9 cellular contexts compared by ENCODE assay signal in genomic region chrX:111164728-111165127, GRCh38.
DNase-seq lines count a peak whose midpoint lies in the region; ATAC-seq, FAIRE-seq and TF ChIP-seq lines count a peak whose summit lies in the region.
"Had no signal": no experiment of that assay in that cellular context is flagged by ENCODE, and none has a peak within 500 bp of the region (broad histone marks: within the 10 kb centered on the region; RNA-seq: fewer than 3 reads in every experiment).

No MANE protein-coding gene starts in this region.

- SMC1A ChIA-PET in GM12878 (lab: Charles Lee; ENCODE audit: uncharacterized antibody, unreplicated experiment), result no interaction called here

- H3K79me2 ChIP-seq in GM12878 (ENCODE audit: control insufficient read depth, insufficient read depth, low read length), result no peaks in the 10 kb centered on the region

- intact Hi-C loops in GM12878 (cut with micrococcal nuclease; ENCODE audit: unreplicated experiment), result loop anchor here (5.0 kb wide), 2 partner anchors 78 to 283 kb away; no protein-coding TSS in a partner anchor

- in situ Hi-C loops in GM12878 (cut with MboI), result no loop called here

- no peak for FAIRE-seq in GM12878 (lab: Jason Lieb, UNC)

- H3K9me3 ChIP-seq in GM12878 (replicated peaks; ENCODE audit: control insufficient read depth, insufficient read depth, low read length), result no peaks in the 10 kb centered on the region

- no peaks in the 10 kb centered on the region for H3K36me3 Mint-ChIP-seq in nephron (ENCODE audit: low read depth)

- CTCF ChIA-PET in GM12878 (lab: Yijun Ruan, JAX), result no interaction called here

- peak; percentile 30; the same call in 1 of the 2 replicates for TF ChIP-seq RAD21 in GM12878 (IDR thresholded peaks at IDR 0.05; ENCODE audit: insufficient read depth, low read depth, low read length)

- H3K27me3 ChIP-seq in GM12878 (replicated peaks in 1 of 2; ENCODE audit: control insufficient read depth in 2 of 2, insufficient read depth in 2 of 2, low read length in 1 of 2), result no peaks in the 10 kb centered on the region

- WGBS in GM12878 (ENCODE audit: insufficient coverage, insufficient replicate concordance, low lambda C conversion rate, missing lambda C conversion rate), result 2% methylated on average over 3 of the region's 3 CpGs

- no peaks in the 10 kb centered on the region for H3K4me1 ChIP-seq in GM12878 (ENCODE audit: control insufficient read depth, insufficient read depth, low read length)

- TF ChIP-seq CTCF in GM10266 (IDR thresholded peaks at IDR 0.05; ENCODE audit: control insufficient read depth, insufficient read depth, low read depth, missing control alignments), result peak; percentile 23
- peak; percentile 29 for TF ChIP-seq CTCF in LNCaP clone FGC (IDR thresholded peaks at IDR 0.05; ENCODE audit: control insufficient read depth, extremely low read depth, insufficient read depth)
- TF ChIP-seq CTCF in GM12878 (IDR thresholded peaks at IDR 0.05 in 2 of 3, conservative IDR thresholded peaks at IDR 0.05 in 1 of 3; ENCODE audit: control insufficient read depth in 2 of 3, extremely low read depth in 1 of 3, insufficient read depth in 1 of 3, low read depth in 3 of 3, low read length in 3 of 3), result peak in 2 of 3 experiments; percentile 25 to 28; a peak in 3 of 6 replicates
- TF ChIP-seq CTCF in nephron (IDR thresholded peaks at IDR 0.05; ENCODE audit: unreplicated experiment in 3 of 3), result peak; percentile 46 to 65 (median 47)

- H3K9me3 Mint-ChIP-seq in nephron, result peaks cover 2% of the 10 kb centered on the region

- RAD21 ChIA-PET in GM12878 (lab: Charles Lee; ENCODE audit: unreplicated experiment), result no interaction called here

- no peak for TF ChIP-seq POLR2A in GM12878 (IDR thresholded peaks at IDR 0.05; ENCODE audit: low read depth, low read length)

- H3K4me3 ChIP-seq in LNCaP clone FGC (ENCODE audit: low read depth, low read length), result no peak overlapping the region
- H3K4me3 ChIP-seq in GM12878, result no peak overlapping the region

- POLR2A ChIA-PET in GM12878 (lab: Charles Lee), result no interaction called here

- no peaks in the 10 kb centered on the region for H4K20me1 ChIP-seq in GM12878 (ENCODE audit: control insufficient read depth, insufficient read depth)

- no peak overlapping the region for H3K27ac ChIP-seq in GM12878 (ENCODE audit: control insufficient read depth, insufficient read depth)

- H3K4me2 ChIP-seq in GM12878 (ENCODE audit: control insufficient read depth, insufficient read depth), result no peak overlapping the region

- ATAC-seq in GM12878, result no peak
- ATAC-seq in HG03108 (IDR thresholded peaks at IDR 0.05; ENCODE audit: unreplicated experiment), result no peak
- ATAC-seq in HG02973 (IDR thresholded peaks at IDR 0.05; ENCODE audit: unreplicated experiment), result no peak

- H3K4me3 Mint-ChIP-seq in nephron, result no peak overlapping the region

- peaks cover 12% of the 10 kb centered on the region for H3K4me1 Mint-ChIP-seq in nephron

- no peak for TF ChIP-seq EP300 in GM12878 (IDR thresholded peaks at IDR 0.05; ENCODE audit: borderline replicate concordance in 1 of 2, control insufficient read depth in 1 of 2, low read depth in 2 of 2, low read length in 2 of 2)

- no peak overlapping the region for H2AFZ ChIP-seq in GM12878 (ENCODE audit: control insufficient read depth, low read depth, low read length)

- no peaks in the 10 kb centered on the region for H3K27me3 Mint-ChIP-seq in nephron (ENCODE audit: low read depth)

- H3K27ac Mint-ChIP-seq in nephron, result peak overlapping the region in 1 of 3 experiments; percentile 49

- no TSS peak for BruUV-seq in GM12878 (replicated peaks; lab: Mats Ljungman, UMichigan)

- no peak overlapping the region for H3K9ac ChIP-seq in GM12878 (ENCODE audit: control insufficient read depth, insufficient read depth, low read length)

- DNase-seq in GM10266 (ENCODE audit: extremely low spot score) (no peak), LNCaP clone FGC (ENCODE audit: low read depth) (no peak), GM12878 (ENCODE audit: low read depth, low spot score) (no peak), NCI-H2107 (lab: John Stamatoyannopoulos, UW) (no peak), cerebellar nuclear complex (lab: John Stamatoyannopoulos, UW) (no peak)
- DNase-seq: retina had no signal

- no peaks in the 10 kb centered on the region for H3K36me3 ChIP-seq in GM12878 (ENCODE audit: control insufficient read depth in 2 of 2, insufficient read depth in 2 of 2, low read length in 1 of 2)

TF ChIP-seq in GM12878, 131 proteins besides CTCF, POLR2A, EP300 and RAD21:
- TF ChIP-seq SMC3 (IDR thresholded peaks at IDR 0.05; ENCODE audit: borderline replicate concordance, low read length) (peak; percentile 10; the same call in 1 of the 2 replicates), BRCA1 (IDR thresholded peaks at IDR 0.05; ENCODE audit: low read depth, low read length) (no peak), KAT2A (conservative IDR thresholded peaks at IDR 0.05; ENCODE audit: control insufficient read depth, low read depth, low read length) (no peak)
